Comparison of ENCODE assay signal across 1 cellular context in genomic region chr9:131530930-131531832, GRCh38.
TF ChIP-seq lines count a peak whose summit lies in the region.

TSS of gene UCK1 (minus strand) at chr9:131531263. CDS start at chr9:131531174, 89 bp downstream.

TF ChIP-seq in GM12878, 131 proteins besides CTCF, POLR2A, EP300 and RAD21 (continued from another document and continues in another):
- no peak for TF ChIP-seq ZZZ3 (IDR thresholded peaks at IDR 0.05; ENCODE audit: control insufficient read depth, insufficient read length, low read depth)
- TF ChIP-seq CHD2 (IDR thresholded peaks at IDR 0.05; ENCODE audit: borderline replicate concordance, low read depth, low read length), result peak; percentile 51; the same call in 1 of the 2 replicates
- TF ChIP-seq GATAD2B (conservative IDR thresholded peaks at IDR 0.05; ENCODE audit: low read depth), result peak; percentile 74; the same call in 1 of the 2 replicates
- no peak; the same call in 1 of the 2 replicates for TF ChIP-seq ZNF207 (IDR thresholded peaks at IDR 0.05; ENCODE audit: borderline replicate concordance)
- peak; percentile 56; the same call in 1 of the 2 replicates for TF ChIP-seq ZBTB40 (IDR thresholded peaks at IDR 0.05; ENCODE audit: borderline replicate concordance)
- TF ChIP-seq ZNF274 (IDR thresholded peaks at IDR 0.05; ENCODE audit: insufficient read depth, insufficient read length), result no peak
- no peak for TF ChIP-seq CUX1 (IDR thresholded peaks at IDR 0.05; ENCODE audit: insufficient replicate concordance, low read depth, low read length)
- peak in 1 of 2 experiments; percentile 36; a peak in 1 of 4 replicates for TF ChIP-seq BHLHE40 (IDR thresholded peaks at IDR 0.05; ENCODE audit: borderline replicate concordance in 1 of 2, low read depth in 2 of 2, low read length in 1 of 2)
- TF ChIP-seq KDM1A (IDR thresholded peaks at IDR 0.05; ENCODE audit: borderline replicate concordance), result no peak
- peak; percentile 36; the same call in 1 of the 2 replicates for TF ChIP-seq ATF3 (IDR thresholded peaks at IDR 0.05; ENCODE audit: borderline replicate concordance, extremely low read depth, low read depth, low read length)
- no peak for TF ChIP-seq TCF12 (IDR thresholded peaks at IDR 0.05; ENCODE audit: low read depth, low read length)
- no peak for TF ChIP-seq IRF5 (IDR thresholded peaks at IDR 0.05; ENCODE audit: borderline replicate concordance)
- no peak for TF ChIP-seq SREBF2 (IDR thresholded peaks at IDR 0.05; ENCODE audit: low read length)
- no peak for TF ChIP-seq JUNB (IDR thresholded peaks at IDR 0.05)
- TF ChIP-seq MYB (IDR thresholded peaks at IDR 0.05; ENCODE audit: borderline replicate concordance, low read depth, low read length), result no peak
- no peak for TF ChIP-seq RCOR1 (conservative IDR thresholded peaks at IDR 0.05; ENCODE audit: low read depth, low read length)
- peak; percentile 57 for TF ChIP-seq NRF1 (conservative IDR thresholded peaks at IDR 0.05; ENCODE audit: low read depth, low read length)
- no peak for TF ChIP-seq ZNF687 (IDR thresholded peaks at IDR 0.05)
- TF ChIP-seq NR2C1 (IDR thresholded peaks at IDR 0.05), result peak; percentile 98
- TF ChIP-seq SIN3A (IDR thresholded peaks at IDR 0.05; ENCODE audit: low read depth, low read length), result no peak
- no peak for TF ChIP-seq TBL1XR1 (IDR thresholded peaks at IDR 0.05; ENCODE audit: low read depth, low read length)
- TF ChIP-seq E2F8 (IDR thresholded peaks at IDR 0.05; ENCODE audit: low read depth, partially characterized antibody), result no peak
- TF ChIP-seq NFIC (IDR thresholded peaks at IDR 0.05; ENCODE audit: low read depth, low read length), result no peak
- no peak for TF ChIP-seq CEBPB (IDR thresholded peaks at IDR 0.05; ENCODE audit: borderline replicate concordance in 1 of 2, low read depth in 2 of 2, low read length in 2 of 2)
- TF ChIP-seq MTA3 (IDR thresholded peaks at IDR 0.05; ENCODE audit: borderline replicate concordance, low read length), result no peak
- TF ChIP-seq ETV6 (conservative IDR thresholded peaks at IDR 0.05 in 1 of 2, IDR thresholded peaks at IDR 0.05 in 1 of 2; ENCODE audit: borderline replicate concordance in 1 of 2, low read depth in 1 of 2), result no peak
- peak; percentile 97 for TF ChIP-seq IKZF1 (conservative IDR thresholded peaks at IDR 0.05)
- TF ChIP-seq RAD51 (IDR thresholded peaks at IDR 0.05), result no peak
- no peak for TF ChIP-seq SMARCA5 (IDR thresholded peaks at IDR 0.05)
- TF ChIP-seq ZNF622 (IDR thresholded peaks at IDR 0.05), result no peak
- no peak for TF ChIP-seq MLLT1 (IDR thresholded peaks at IDR 0.05)
- TF ChIP-seq MTA2 (IDR thresholded peaks at IDR 0.05; ENCODE audit: low read depth), result no peak
- TF ChIP-seq NBN (IDR thresholded peaks at IDR 0.05), result no peak
- no peak for TF ChIP-seq RELB (IDR thresholded peaks at IDR 0.05; ENCODE audit: low read depth)
- TF ChIP-seq ASH2L (IDR thresholded peaks at IDR 0.05; ENCODE audit: borderline replicate concordance, low read depth), result no peak
- no peak for TF ChIP-seq SUZ12 (IDR thresholded peaks at IDR 0.05; ENCODE audit: unreplicated experiment)
